Comparison of ENCODE assay signal across 1 cellular context in genomic region chr11:61437496-61437895, GRCh38.
TF ChIP-seq lines count a peak whose summit lies in the region.

No MANE protein-coding gene starts in this region.

TF ChIP-seq in GM12891, 5 proteins besides CTCF, POLR2A, EP300 and RAD21:
- TF ChIP-seq PAX5 (IDR thresholded peaks at IDR 0.05; ENCODE audit: insufficient read depth, low read length, severe bottlenecking) (no peak), SPI1 (IDR thresholded peaks at IDR 0.05; ENCODE audit: low read depth, low read length) (no peak), POLR2AphosphoS5 (IDR thresholded peaks at IDR 0.05; ENCODE audit: low read depth, low read length) (no peak), POU2F2 (IDR thresholded peaks at IDR 0.05; ENCODE audit: low read depth, low read length) (no peak), TAF1 (IDR thresholded peaks at IDR 0.05; ENCODE audit: low read depth, low read length) (no peak)
